11 cellular contexts compared by ENCODE assay signal in genomic region chr1:78303620-78304019, GRCh38.
DNase-seq lines count a peak whose midpoint lies in the region; TF ChIP-seq lines count a peak whose summit lies in the region.
"Had no signal": no experiment of that assay in that cellular context is flagged by ENCODE, and none has a peak within 500 bp of the region (broad histone marks: within the 10 kb centered on the region; RNA-seq: fewer than 3 reads in every experiment).

No MANE protein-coding gene starts in this region.

- H3K79me2 ChIP-seq in MM.1S (ENCODE audit: low read length): no peaks in the 10 kb centered on the region

- H3K9ac ChIP-seq in MM.1S (ENCODE audit: low read length): no peak overlapping the region

- H3K4me2 ChIP-seq in MM.1S (ENCODE audit: low read depth, low read length): no peak overlapping the region

- H3K27me3 ChIP-seq in left ventricle myocardium inferior (ENCODE audit: low read depth) (no peaks in the 10 kb centered on the region), MM.1S (replicated peaks; ENCODE audit: insufficient read depth, low read length) (no peaks in the 10 kb centered on the region)
- H3K27me3 ChIP-seq: neutrophil had no signal

- H3F3A ChIP-seq in MM.1S (ENCODE audit: insufficient read depth, low read length): no peaks in the 10 kb centered on the region

- in situ Hi-C loops in astrocyte of the cerebellum (cut with HindIII; ENCODE audit: low sequenced_read_pairs): no loop called here

- TF ChIP-seq CTCF in astrocyte of the cerebellum (IDR thresholded peaks at IDR 0.05; ENCODE audit: low read depth, low read length, missing control alignments): no peak
- no peak for TF ChIP-seq CTCF in left ventricle myocardium inferior (IDR thresholded peaks at IDR 0.05; ENCODE audit: borderline replicate concordance)
- no peak for TF ChIP-seq CTCF in MM.1S (IDR thresholded peaks at IDR 0.05; ENCODE audit: low read length)

- no peak overlapping the region for H2AFZ ChIP-seq in MM.1S (ENCODE audit: low read length)

- H3K9me3 ChIP-seq in left ventricle myocardium inferior (replicated peaks) (peaks cover 10% of the 10 kb centered on the region), MM.1S (replicated peaks; ENCODE audit: insufficient read depth, low read length) (no peaks in the 10 kb centered on the region)
- H3K9me3 ChIP-seq: neutrophil had no signal

- no peaks in the 10 kb centered on the region for H3K9me2 ChIP-seq in MM.1S (replicated peaks; ENCODE audit: insufficient read depth, low read length)

- peak overlapping the region; percentile 49 for H3K27ac ChIP-seq in left ventricle myocardium inferior (replicated peaks)
- no peak overlapping the region for H3K27ac ChIP-seq in MM.1S (ENCODE audit: low read length)
- H3K27ac ChIP-seq: neutrophil, SK-N-MC had no signal

- intact Hi-C loops in left ventricle myocardium inferior (cut with micrococcal nuclease): no loop called here

- no peaks in the 10 kb centered on the region for H4K20me1 ChIP-seq in MM.1S (ENCODE audit: insufficient read depth, low read length)

- H3K4me1 ChIP-seq in left ventricle myocardium inferior: no peaks in the 10 kb centered on the region
- H3K4me1 ChIP-seq in MM.1S (ENCODE audit: low read length): no peaks in the 10 kb centered on the region

- DNase-seq in H4 (ENCODE audit: low spot score) (peak; percentile 60), astrocyte of the cerebellum (ENCODE audit: low read depth) (peak; percentile 93), left ventricle myocardium inferior (peak; percentile 21), stromal cell of bone marrow (ENCODE audit: low read depth) (peak; percentile 99), MM.1S (no peak), NCI-H82 (lab: John Stamatoyannopoulos, UW) (no peak), NCI-H1092 treated with DMSO at 0.1 percent for 48 hours (lab: John Stamatoyannopoulos, UW) (no peak)
- no peak for DNase-seq in activated naive CD4-positive, alpha-beta T cell (lab: John Stamatoyannopoulos, UW)
- DNase-seq: DND-41 had no signal

- H3K36me3 ChIP-seq in left ventricle myocardium inferior (no peaks in the 10 kb centered on the region), MM.1S (replicated peaks; ENCODE audit: insufficient read depth, low read length) (no peaks in the 10 kb centered on the region)
- H3K36me3 ChIP-seq: neutrophil had no signal

- no peak overlapping the region for H3K4me3 ChIP-seq in astrocyte of the cerebellum (ENCODE audit: low read depth, low read length)
- no peak overlapping the region for H3K4me3 ChIP-seq in left ventricle myocardium inferior
- no peak overlapping the region for H3K4me3 ChIP-seq in MM.1S (ENCODE audit: low read length)
- H3K4me3 ChIP-seq: SK-N-MC had no signal

Comparison
In these comparisons a context has a peak if more than half of its experiments do, and no peak if none do; other contexts are left out.
1. DNase-seq: peak in H4 (single experiment), astrocyte of the cerebellum (single experiment), left ventricle myocardium inferior (single experiment) and stromal cell of bone marrow (single experiment); none in MM.1S (single experiment), activated naive CD4-positive, alpha-beta T cell (0 of 4), NCI-H82 (single experiment) and NCI-H1092 treated with DMSO at 0.1 percent for 48 hours (single experiment).